ENCODE assay signal across 8 cellular contexts in genomic region chr20:34473262-34473883, GRCh38. TPM values are rescaled to one million over a fixed set of nuclear protein-coding genes. Genes with fewer than 3 reads are reported as not detected.
DNase-seq lines count a peak whose midpoint lies in the region; ATAC-seq, FAIRE-seq and TF ChIP-seq lines count a peak whose summit lies in the region.

No MANE protein-coding gene starts in this region.

- peaks cover 4% of the 10 kb centered on the region for H3K9me3 Mint-ChIP-seq in WTC11

- H3K9me3 ChIP-seq in DOHH2 (ENCODE audit: control insufficient read depth, insufficient read depth, low read length): no peaks in the 10 kb centered on the region
- no peaks in the 10 kb centered on the region for H3K9me3 ChIP-seq in pancreas
- no peaks in the 10 kb centered on the region for H3K9me3 ChIP-seq in stomach

- peaks cover 4% of the 10 kb centered on the region; the same call in 1 of the 2 replicates for H4K20me1 ChIP-seq in DOHH2 (ENCODE audit: control insufficient read depth, insufficient read depth, low read depth, low read length)

- no peaks in the 10 kb centered on the region for H3K27me3 ChIP-seq in DOHH2 (ENCODE audit: control insufficient read depth, low read length)
- H3K27me3 ChIP-seq in pancreas: no peaks in the 10 kb centered on the region
- H3K27me3 ChIP-seq in stomach: no peaks in the 10 kb centered on the region

- POLR2A ChIA-PET in WTC11 (lab: Charles Lee): interaction anchor here (0.5 kb wide), 1 partner anchor 42 kb away, joined by 3 read pairs; no protein-coding TSS in a partner anchor

- peak; percentile 53 for DNase-seq in KBM-7
- peak; percentile 74 for DNase-seq in WTC11 (ENCODE audit: low spot score)
- DNase-seq in fibroblast of mammary gland (ENCODE audit: low read depth): peak; percentile 66
- no peak for DNase-seq in pancreas
- DNase-seq in stomach: no peak
- no peak for DNase-seq in middle frontal gyrus (ENCODE audit: extremely low spot score, low spot score)
- no peak for DNase-seq in mesenteric fat pad (ENCODE audit: low spot score)

- no peak for TF ChIP-seq POLR2A in stomach (IDR thresholded peaks at IDR 0.05)

- peak; percentile 66 for TF ChIP-seq CTCF in DOHH2 (IDR thresholded peaks at IDR 0.05; ENCODE audit: low read depth, low read length, poor library complexity, severe bottlenecking)
- TF ChIP-seq CTCF in WTC11 (IDR thresholded peaks at IDR 0.05): no peak
- TF ChIP-seq CTCF in fibroblast of mammary gland (conservative IDR thresholded peaks at IDR 0.05; ENCODE audit: control insufficient read depth, insufficient read depth, low read depth, low read length): peak; percentile 26
- TF ChIP-seq CTCF in pancreas (IDR thresholded peaks at IDR 0.05): no peak
- no peak for TF ChIP-seq CTCF in stomach (IDR thresholded peaks at IDR 0.05)

- H3K4me2 ChIP-seq in DOHH2 (ENCODE audit: low read length): no peak overlapping the region

- no peak overlapping the region for H3K4me3 Mint-ChIP-seq in WTC11

- TF ChIP-seq EP300 in stomach (IDR thresholded peaks at IDR 0.05): no peak

- ATAC-seq in WTC11 (peak; percentile 94), pancreas (peak in 3 of 4 donors; percentile 28 to 53 (median 53))

- H3K9me2 ChIP-seq in DOHH2 (replicated peaks; ENCODE audit: control insufficient read depth, low read length): no peaks in the 10 kb centered on the region

- no peak overlapping the region for H3K27ac ChIP-seq in DOHH2 (ENCODE audit: low read depth, low read length)
- no peak overlapping the region for H3K27ac ChIP-seq in pancreas
- no peak overlapping the region for H3K27ac ChIP-seq in stomach

- 89 to 91% methylated on average over 5 of the region's 5 CpGs for WGBS in pancreas, 2 donors
- WGBS in stomach, 5 donors: 72 to 87% (median 83%) methylated on average over 5 of the region's 5 CpGs

- FAIRE-seq in pancreas (lab: Jason Lieb, UNC): no peak

- H3K36me3 ChIP-seq in DOHH2 (ENCODE audit: control insufficient read depth, low read length) (peaks cover 38% of the 10 kb centered on the region), pancreas (peaks cover 4 to 15% (median 6%) of the 10 kb centered on the region in 3 donors), stomach (peaks cover 9 to 78% (median 63%) of the 10 kb centered on the region in 4 donors)

- no peak overlapping the region for H3K27ac Mint-ChIP-seq in WTC11

- intact Hi-C loops in pancreas (cut with DNase I) (no loop called here), stomach (cut with DNase I; ENCODE audit: low total_unique reads) (no loop called here)

- no peaks in the 10 kb centered on the region for H3K27me3 Mint-ChIP-seq in WTC11 (ENCODE audit: low read depth)

- in situ Hi-C loops in KBM-7 (cut with MboI; ENCODE audit: low pct_unique_long_range_greater_than_20kb, low sequenced_read_pairs): no loop called here

- H3K4me1 Mint-ChIP-seq in WTC11: no peaks in the 10 kb centered on the region

- peaks cover 8% of the 10 kb centered on the region for H3F3A ChIP-seq in DOHH2 (ENCODE audit: control insufficient read depth, insufficient read depth)

- no peak overlapping the region for H3K4me3 ChIP-seq in DOHH2 (ENCODE audit: low read length)
- no peak overlapping the region for H3K4me3 ChIP-seq in fibroblast of mammary gland (ENCODE audit: control insufficient read depth, low read depth, low read length)
- H3K4me3 ChIP-seq in pancreas: no peak overlapping the region
- no peak overlapping the region for H3K4me3 ChIP-seq in stomach

- CTCF ChIA-PET in WTC11 (lab: Charles Lee): interaction anchor here (0.6 to 2.6 kb wide), 7 partner anchors 9 to 165 kb away, joined by 3 to 36 read pairs (median 4); no protein-coding TSS in a partner anchor

- H3K4me1 ChIP-seq in DOHH2 (ENCODE audit: control insufficient read depth, low read length) (peaks cover 3% of the 10 kb centered on the region; the same call in 1 of the 2 replicates), pancreas (no peaks in the 10 kb centered on the region), stomach (peaks cover 4 to 20% (median 10%) of the 10 kb centered on the region in 4 donors)

- H3K79me2 ChIP-seq in DOHH2 (ENCODE audit: control insufficient read depth, low read length): no peaks in the 10 kb centered on the region

- H3K36me3 Mint-ChIP-seq in WTC11: peaks cover 34% of the 10 kb centered on the region

TF ChIP-seq in WTC11, 78 proteins besides CTCF, POLR2A, EP300 and RAD21:
- TF ChIP-seq ETV6 (CRISPR knock-in tag; IDR thresholded peaks at IDR 0.05) (no peak), GABPB1 (CRISPR knock-in tag; IDR thresholded peaks at IDR 0.05) (0 out of 2 replicates have a peak, but pooled peaks have one; percentile 14)

RNA-seq across cellular contexts. Expression of gene DYNLRB1, which starts 42.8 kb away (rescaled TPM):
- 99.3 to 126 TPM (median 115 TPM) in 3 replicates for total RNA-seq in WTC11 (2021)
- 10 to 100 TPM; 26.9 to 57.2 (median 38.5) TPM for total RNA-seq in pancreas
- polyA plus RNA-seq in pancreas: 100 to 1,000 TPM; 129 to 178 TPM
- 100 to 1,000 TPM in 2 of 5 donors, 10 to 100 TPM in 3; 17.3 to 171 (median 98.0) TPM for total RNA-seq in stomach
- polyA plus RNA-seq in stomach: 100 to 1,000 TPM; 208 to 224 (median 220) TPM
- total RNA-seq in mesenteric fat pad: 131 TPM

Comparison
In these comparisons a context has a peak if more than half of its experiments do, and no peak if none do; other contexts are left out.
1. CTCF ChIP-seq: peak in DOHH2 (single experiment) and fibroblast of mammary gland (single experiment); none in WTC11 (single experiment), pancreas (0 of 4) and stomach (0 of 7).
2. DNase-seq: peak in KBM-7 (single experiment), WTC11 (single experiment) and fibroblast of mammary gland (single experiment); none in pancreas (0 of 6), stomach (single experiment), middle frontal gyrus (single experiment) and mesenteric fat pad (single experiment).